11 cellular contexts compared by ENCODE assay signal in genomic region chr1:170665625-170666024, GRCh38. TPM values are rescaled to one million over a fixed set of nuclear protein-coding genes. Genes with fewer than 3 reads are reported as not detected.
DNase-seq lines count a peak whose midpoint lies in the region; ATAC-seq and TF ChIP-seq lines count a peak whose summit lies in the region.
"Had no signal": no experiment of that assay in that cellular context is flagged by ENCODE, and none has a peak within 500 bp of the region (broad histone marks: within the 10 kb centered on the region; RNA-seq: fewer than 3 reads in every experiment).

No MANE protein-coding gene starts in this region.

- CTCF ChIA-PET in BJ (lab: Yijun Ruan, JAX), result interaction anchor here (1.2 kb wide), 2 partner anchors 24 to 126 kb away, joined by 3 to 6 read pairs; no protein-coding TSS in a partner anchor

- TF ChIP-seq CTCF in BJ (IDR thresholded peaks at IDR 0.05; ENCODE audit: insufficient read depth, low read depth, low read length) (no peak), fibroblast of mammary gland (conservative IDR thresholded peaks at IDR 0.05; ENCODE audit: control insufficient read depth, insufficient read depth, low read depth, low read length) (no peak), retinal pigment epithelial cell (conservative IDR thresholded peaks at IDR 0.05; ENCODE audit: low read depth, low read length) (no peak)

- ATAC-seq in stimulated activated naive CD8-positive, alpha-beta T cell treated with anti-CD3 and anti-CD28 coated beads, Interleukin-15, Interleukin-2, amounts not matched to agents 100 U/mL and 50 U/mL, for 24 hours, result no peak
- no peak for ATAC-seq in HG03097 (IDR thresholded peaks at IDR 0.05; ENCODE audit: low FRiP score, unreplicated experiment)

- peak overlapping the region; percentile 95 for H3K4me3 ChIP-seq in BJ (ENCODE audit: low read depth, low read length)
- peak overlapping the region; percentile 97 for H3K4me3 ChIP-seq in fibroblast of mammary gland (ENCODE audit: control insufficient read depth, low read depth, low read length)
- H3K4me3 ChIP-seq in retinal pigment epithelial cell (ENCODE audit: low read length), result peak overlapping the region; percentile 93

- no peaks in the 10 kb centered on the region for H3K27me3 ChIP-seq in BJ (ENCODE audit: control insufficient read depth, insufficient read depth, low read length)

- POLR2A ChIA-PET in BJ (lab: Charles Lee), result interaction anchor here (0.8 kb wide), 1 partner anchor 21 kb away, joined by 3 read pairs; no protein-coding TSS in a partner anchor

- no peak for DNase-seq in BJ (ENCODE audit: low read depth)
- peak; percentile 31 to 50 for DNase-seq in NCI-H446 (lab: John Stamatoyannopoulos, UW)
- DNase-seq in fibroblast of mammary gland (ENCODE audit: low read depth), result peak; percentile 57
- no peak for DNase-seq in retinal pigment epithelial cell (ENCODE audit: low read depth)
- no peak for DNase-seq in AML-193 (lab: John Stamatoyannopoulos, UW)
- DNase-seq in stimulated activated naive CD8-positive, alpha-beta T cell treated with anti-CD3 and anti-CD28 coated beads, Interleukin-15, Interleukin-2, amounts not matched to agents 100 U/mL and 50 U/mL, for 24 hours, result no peak
- no peak for DNase-seq in NCI-H510A (lab: John Stamatoyannopoulos, UW)
- DNase-seq: CD4-positive, alpha-beta T cell had no signal

- 0 out of 2 replicates have a peak, but pooled peaks cover 2% of the 10 kb centered on the region for H3K36me3 ChIP-seq in BJ (ENCODE audit: control insufficient read depth, insufficient read depth, low read length)
- H3K36me3 ChIP-seq: upper lobe of left lung had no signal

RNA-seq across cellular contexts. Expression of gene PRRX1, which starts 1.7 kb away (rescaled TPM):
- 152 and 154 TPM in 2 replicates for polyA plus RNA-seq in BJ (2011; rRNA removed)
- polyA minus RNA-seq in BJ (2011; rRNA and poly(A)+ RNA removed), result 149 and 179 TPM in 2 replicates
- polyA plus RNA-seq: keratinocyte had no signal

Comparison
In these comparisons a context has a peak if more than half of its experiments do, and no peak if none do; other contexts are left out.
1. DNase-seq: peak in NCI-H446 (2 of 2) and fibroblast of mammary gland (single experiment); none in BJ (single experiment), retinal pigment epithelial cell (single experiment), AML-193 (0 of 2), stimulated activated naive CD8-positive, alpha-beta T cell treated with anti-CD3 and anti-CD28 coated beads, Interleukin-15, Interleukin-2, amounts not matched to agents 100 U/mL and 50 U/mL, for 24 hours (single experiment) and NCI-H510A (single experiment).
2. Peak in every context shown above with its lines, with median percentiles within 50 percentile points of each other: H3K4me3 ChIP-seq.